In genomic region chr5:172002310-172002709, GRCh38 we compare ENCODE assay signal across 9 cellular contexts. TPM values are rescaled to one million over a fixed set of nuclear protein-coding genes. Genes with fewer than 3 reads are reported as not detected.
DNase-seq lines count a peak whose midpoint lies in the region; ATAC-seq and TF ChIP-seq lines count a peak whose summit lies in the region.
"Had no signal": no experiment of that assay in that cellular context is flagged by ENCODE, and none has a peak within 500 bp of the region (broad histone marks: within the 10 kb centered on the region; RNA-seq: fewer than 3 reads in every experiment).

No MANE protein-coding gene starts in this region.

- no peaks in the 10 kb centered on the region for H3K9me3 Mint-ChIP-seq in stimulated activated naive CD8-positive, alpha-beta T cell treated with anti-CD3 and anti-CD28 coated beads, Interleukin-15, Interleukin-2, amounts not matched to agents 100 ng/mL and 50 ng/mL, for 24 hours

- no peaks in the 10 kb centered on the region for H3K27me3 ChIP-seq in Panc1 (ENCODE audit: control insufficient read depth, insufficient read depth, low read length)
- H3K27me3 ChIP-seq in foreskin keratinocyte, result no peaks in the 10 kb centered on the region

- TF ChIP-seq CTCF in Panc1 (IDR thresholded peaks at IDR 0.05) (peak; percentile 75), foreskin keratinocyte (conservative IDR thresholded peaks at IDR 0.05) (peak; percentile 57)

- no peaks in the 10 kb centered on the region for H3K27me3 Mint-ChIP-seq in stimulated activated naive CD8-positive, alpha-beta T cell treated with anti-CD3 and anti-CD28 coated beads, Interleukin-15, Interleukin-2, amounts not matched to agents 100 ng/mL and 50 ng/mL, for 24 hours

- DNase-seq in stimulated activated naive CD8-positive, alpha-beta T cell treated with anti-CD3 and anti-CD28 coated beads, Interleukin-15, Interleukin-2, amounts not matched to agents 100 U/mL and 50 U/mL, for 24 hours, result no peak
- no peak for DNase-seq in Panc1 (ENCODE audit: low read depth, low spot score)
- DNase-seq in foreskin keratinocyte, result no peak
- no peak for DNase-seq in activated effector memory CD4-positive, alpha-beta T cell treated with anti-CD3 and anti-CD28 coated beads, Interleukin-2, amount 50 U/mL, for 16 hours
- DNase-seq in stimulated activated naive CD4-positive, alpha-beta T cell treated with Interleukin-2 at 50 U/mL for 16 hours (lab: John Stamatoyannopoulos, UW), result no peak
- DNase-seq: activated CD8-positive, alpha-beta memory T cell treated with anti-CD3 and anti-CD28 coated beads for 24 hours had no signal

- H3K4me1 ChIP-seq in Panc1 (ENCODE audit: control insufficient read depth, insufficient read depth, low read length), result peaks cover 45% of the 10 kb centered on the region
- H3K4me1 ChIP-seq in foreskin keratinocyte, result peaks cover 35% of the 10 kb centered on the region

- H3K4me3 ChIP-seq in Panc1 (ENCODE audit: low read depth in 2 of 2, low read length in 2 of 2), result no peak overlapping the region

- peak overlapping the region; percentile 45 for H3K4me3 Mint-ChIP-seq in stimulated activated naive CD8-positive, alpha-beta T cell treated with anti-CD3 and anti-CD28 coated beads, Interleukin-15, Interleukin-2, amounts not matched to agents 100 ng/mL and 50 ng/mL, for 24 hours

- H3K36me3 Mint-ChIP-seq in stimulated activated naive CD8-positive, alpha-beta T cell treated with anti-CD3 and anti-CD28 coated beads, Interleukin-15, Interleukin-2, amounts not matched to agents 100 ng/mL and 50 ng/mL, for 24 hours (ENCODE audit: low read depth), result peaks cover 41% of the 10 kb centered on the region

- in situ Hi-C loops in Panc1 (cut with HindIII; ENCODE audit: low pct_unique_long_range_greater_than_20kb, low sequenced_read_pairs), result no loop called here

- no peak for ATAC-seq in stimulated activated naive CD8-positive, alpha-beta T cell treated with anti-CD3 and anti-CD28 coated beads, Interleukin-15, Interleukin-2, amounts not matched to agents 100 U/mL and 50 U/mL, for 24 hours
- no peak for ATAC-seq in Panc1
- ATAC-seq in foreskin keratinocyte, result no peak
- no peak for ATAC-seq in HG02973 (IDR thresholded peaks at IDR 0.05; ENCODE audit: unreplicated experiment)
- ATAC-seq in GM18520 (IDR thresholded peaks at IDR 0.05; ENCODE audit: unreplicated experiment), result no peak

- peak overlapping the region; percentile 29; the same call in 1 of the 2 replicates for H3K27ac ChIP-seq in Panc1 (ENCODE audit: low read length)
- H3K27ac ChIP-seq in foreskin keratinocyte, result no peak overlapping the region

- BruUV-seq in Panc1 (replicated peaks; lab: Mats Ljungman, UMichigan), result no TSS peak

- intact Hi-C loops in Panc1 (cut with micrococcal nuclease; ENCODE audit: unreplicated experiment), result loop anchor here (5.0 kb wide), 1 partner anchor 90 kb away; no protein-coding TSS in a partner anchor

- H3K4me1 Mint-ChIP-seq in stimulated activated naive CD8-positive, alpha-beta T cell treated with anti-CD3 and anti-CD28 coated beads, Interleukin-15, Interleukin-2, amounts not matched to agents 100 ng/mL and 50 ng/mL, for 24 hours (ENCODE audit: low read depth), result peaks cover 82% of the 10 kb centered on the region

- H3K36me3 ChIP-seq in Panc1 (ENCODE audit: control insufficient read depth, insufficient read depth, low read length), result peaks cover 14% of the 10 kb centered on the region

- CTCF ChIA-PET in Panc1 (lab: Charles Lee), result interaction anchor here (0.7 kb wide), 1 partner anchor 42 kb away, joined by 3 read pairs; no protein-coding TSS in a partner anchor

- H3K9me3 ChIP-seq in Panc1 (ENCODE audit: control insufficient read depth, insufficient read depth, low read depth, low read length), result no peaks in the 10 kb centered on the region

- POLR2A ChIA-PET in Panc1 (lab: Charles Lee), result no interaction called here

- H3K27ac Mint-ChIP-seq in stimulated activated naive CD8-positive, alpha-beta T cell treated with anti-CD3 and anti-CD28 coated beads, Interleukin-15, Interleukin-2, amounts not matched to agents 100 ng/mL and 50 ng/mL, for 24 hours, result peak overlapping the region; percentile 38

RNA-seq across cellular contexts. Expression of gene FBXW11, which starts 4.1 kb away (rescaled TPM):
- 111 TPM for total RNA-seq in Panc1 (2021; ENCODE audit: unreplicated experiment)
- polyA plus RNA-seq in Panc1 (2012; ENCODE audit: insufficient read length), result 49.1 TPM
- 41.5 and 44.8 TPM in 2 replicates for total RNA-seq in foreskin keratinocyte
- 9.7 and 10.9 TPM in 2 replicates for polyA plus RNA-seq in foreskin keratinocyte
